In the genomic region with DNA sequence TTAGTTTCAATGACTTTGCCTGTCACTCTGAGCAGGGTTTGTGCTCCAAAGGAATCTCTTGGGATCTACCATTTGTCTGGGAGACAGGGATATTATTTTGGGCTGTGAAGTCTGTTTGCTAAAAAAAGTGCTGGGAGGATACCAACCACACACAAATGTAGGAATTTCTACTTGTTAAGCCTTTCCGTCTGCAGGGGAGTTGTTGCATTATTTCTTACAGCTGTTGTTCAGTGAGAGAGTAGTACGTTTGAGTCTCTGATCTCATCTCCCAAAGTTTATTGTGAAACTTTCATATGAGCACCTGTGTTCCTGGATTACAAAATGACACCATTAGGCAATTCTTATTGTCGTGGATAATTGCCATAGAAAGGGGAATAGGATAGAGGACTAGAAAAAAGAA, we compare ENCODE assay signal across 10 cellular contexts.
A peak's percentile ranks its signal among the peaks of the same experiment; 100 is the strongest.
DNase-seq lines count a peak whose midpoint lies in the region; FAIRE-seq and TF ChIP-seq lines count a peak whose summit lies in the region.
"Had no signal": no experiment of that assay in that cellular context is flagged by ENCODE, and none has a peak within 500 bp of the region (broad histone marks: within the 10 kb centered on the region; RNA-seq: fewer than 3 reads in every experiment).

No MANE protein-coding gene starts in this region.

- no peak overlapping the region for H3K9ac ChIP-seq in keratinocyte (ENCODE audit: control insufficient read depth, extremely low read depth, insufficient read depth, low read length)

- H3K36me3 ChIP-seq in SJCRH30 = no peaks in the 10 kb centered on the region
- no peaks in the 10 kb centered on the region for H3K36me3 ChIP-seq in ectodermal cell (ENCODE audit: control insufficient read depth, insufficient read depth, low read length)
- no peaks in the 10 kb centered on the region for H3K36me3 ChIP-seq in keratinocyte (ENCODE audit: control insufficient read depth in 2 of 2, extremely low read depth in 1 of 2, insufficient read depth in 2 of 2, low read length in 2 of 2)
- no peaks in the 10 kb centered on the region for H3K36me3 ChIP-seq in esophagus squamous epithelium

- H3K9me1 ChIP-seq in keratinocyte (ENCODE audit: control insufficient read depth, extremely low read depth, insufficient read depth, low read length) = no peaks in the 10 kb centered on the region

- intact Hi-C loops in esophagus squamous epithelium (cut with DNase I) = no loop called here

- no peak overlapping the region for H3K4me2 ChIP-seq in keratinocyte (ENCODE audit: control insufficient read depth, extremely low read depth, insufficient read depth, low read depth, low read length)

- H3K27me3 ChIP-seq in SJCRH30 (no peaks in the 10 kb centered on the region), ectodermal cell (ENCODE audit: control insufficient read depth, insufficient read depth, low read length, poor library complexity, severe bottlenecking) (no peaks in the 10 kb centered on the region), keratinocyte (ENCODE audit: control insufficient read depth, extremely low read depth, insufficient read depth, low read length) (no peaks in the 10 kb centered on the region), esophagus squamous epithelium (no peaks in the 10 kb centered on the region)

- DNase-seq in SJCRH30 (peak; percentile 70 to 89), keratinocyte (ENCODE audit: low read depth, low spot score) (no peak), esophagus squamous epithelium (lab: John Stamatoyannopoulos, UW) (no peak), NCI-H82 treated with DMSO at 0.1 percent for 48 hours (lab: John Stamatoyannopoulos, UW; ENCODE audit: unreplicated experiment) (no peak), NCI-H128 (lab: John Stamatoyannopoulos, UW; ENCODE audit: unreplicated experiment) (no peak)
- DNase-seq: activated gamma-delta T cell, NCI-H1092 treated with DMSO at 0.1 percent for 48 hours, SW 1271 had no signal

- dilution Hi-C loops in keratinocyte (cut with MboI; ENCODE audit: extremely low pct_ligation_motif_present, low sequenced_read_pairs) = no loop called here

- H3K9me3 ChIP-seq in SJCRH30 (replicated peaks) = no peaks in the 10 kb centered on the region
- no peaks in the 10 kb centered on the region for H3K9me3 ChIP-seq in ectodermal cell (ENCODE audit: control insufficient read depth, low read length)
- H3K9me3 ChIP-seq in keratinocyte (ENCODE audit: control insufficient read depth, low read depth, low read length) = no peaks in the 10 kb centered on the region
- no peaks in the 10 kb centered on the region for H3K9me3 ChIP-seq in esophagus squamous epithelium

- TF ChIP-seq POLR2A in esophagus squamous epithelium (IDR thresholded peaks at IDR 0.05) = no peak

- WGBS in ectodermal cell, 2 experiments = 39 to 41% methylated on average over 3 of the region's 3 CpGs
- 20 to 27% methylated on average over 3 of the region's 3 CpGs for WGBS in esophagus squamous epithelium, 2 donors

- H2AFZ ChIP-seq in keratinocyte (ENCODE audit: control insufficient read depth, low read length) = peak overlapping the region; percentile 43

- no peaks in the 10 kb centered on the region for H3K79me2 ChIP-seq in keratinocyte (ENCODE audit: control insufficient read depth, insufficient read depth, low read length)

- no peaks in the 10 kb centered on the region for H4K20me1 ChIP-seq in keratinocyte (ENCODE audit: control insufficient read depth, extremely low read depth, insufficient read depth, low read length)

- H3K27ac ChIP-seq in SJCRH30 = peak overlapping the region; percentile 95
- H3K27ac ChIP-seq in ectodermal cell (ENCODE audit: insufficient read depth, low read depth, low read length, poor library complexity, severe bottlenecking) = peak overlapping the region; percentile 28
- no peak overlapping the region for H3K27ac ChIP-seq in keratinocyte (ENCODE audit: control insufficient read depth, insufficient read depth, low read length)
- peak overlapping the region in 13 of 21 experiments; percentile 6 to 69 (median 43) for H3K27ac ChIP-seq in skin epidermis
- peak overlapping the region in 1 of 4 donors; percentile 49 for H3K27ac ChIP-seq in esophagus squamous epithelium

- no peak for FAIRE-seq in keratinocyte (lab: Jason Lieb, UNC)

- H3K4me1 ChIP-seq in SJCRH30 (peaks cover 24% of the 10 kb centered on the region), ectodermal cell (ENCODE audit: control insufficient read depth, insufficient read depth, low read length) (peaks cover 34% of the 10 kb centered on the region), keratinocyte (ENCODE audit: control insufficient read depth, extremely low read depth, insufficient read depth, low read length) (peaks cover 1% of the 10 kb centered on the region), esophagus squamous epithelium (peaks cover 0 to 16% (median 8%) of the 10 kb centered on the region in 3 donors)

- TF ChIP-seq CTCF in keratinocyte (optimal IDR thresholded peaks at IDR 0.05 in 1 of 3, IDR thresholded peaks at IDR 0.05 in 1 of 3, conservative IDR thresholded peaks at IDR 0.05 in 1 of 3; ENCODE audit: extremely low read depth in 1 of 3, insufficient read depth in 2 of 3, low read length in 3 of 3) = no peak
- no peak for TF ChIP-seq CTCF in esophagus squamous epithelium (IDR thresholded peaks at IDR 0.05)

- H3K4me3 ChIP-seq in SJCRH30 (peak overlapping the region; percentile 27), ectodermal cell (ENCODE audit: insufficient read depth, low read depth, low read length) (no peak overlapping the region), keratinocyte (ENCODE audit: control insufficient read depth in 2 of 3, extremely low read depth in 1 of 3, insufficient read depth in 2 of 3, low read depth in 1 of 3, low read length in 3 of 3) (no peak overlapping the region), skin epidermis (no peak overlapping the region), esophagus squamous epithelium (no peak overlapping the region)

Comparison
In these comparisons a context has a peak if more than half of its experiments do, and no peak if none do; other contexts are left out.
1. DNase-seq: peak in SJCRH30 (2 of 2); none in keratinocyte (single experiment), esophagus squamous epithelium (single experiment), NCI-H82 treated with DMSO at 0.1 percent for 48 hours (single experiment) and NCI-H128 (single experiment).